Comparison of ENCODE assay signal across 1 cellular context in genomic region chr1:14543191-14543849, GRCh38.
A peak's percentile ranks its signal among the peaks of the same experiment; 100 is the strongest.
TF ChIP-seq lines count a peak whose summit lies in the region.

No MANE protein-coding gene starts in this region.

TF ChIP-seq in HepG2, 621 proteins besides CTCF, POLR2A, EP300 and RAD21:
- TF ChIP-seq CEBPB (IDR thresholded peaks at IDR 0.05; ENCODE audit: borderline replicate concordance, low read depth, low read length) (peak; percentile 48; the same call in 1 of the 2 replicates), FOXO4 (CRISPR knock-in tag; conservative IDR thresholded peaks at IDR 0.05) (no peak), NR3C1 (CRISPR knock-in tag; IDR thresholded peaks at IDR 0.05) (no peak), ISX (CRISPR knock-in tag; conservative IDR thresholded peaks at IDR 0.05) (no peak)
